In genomic region chr10:102642553-102643345, GRCh38 we compare ENCODE assay signal across 1 cellular context.
TF ChIP-seq lines count a peak whose summit lies in the region.

No MANE protein-coding gene starts in this region.

TF ChIP-seq in GM23338, 12 proteins besides CTCF, POLR2A, EP300 and RAD21 (continued from another document):
- TF ChIP-seq, protein P1, sequence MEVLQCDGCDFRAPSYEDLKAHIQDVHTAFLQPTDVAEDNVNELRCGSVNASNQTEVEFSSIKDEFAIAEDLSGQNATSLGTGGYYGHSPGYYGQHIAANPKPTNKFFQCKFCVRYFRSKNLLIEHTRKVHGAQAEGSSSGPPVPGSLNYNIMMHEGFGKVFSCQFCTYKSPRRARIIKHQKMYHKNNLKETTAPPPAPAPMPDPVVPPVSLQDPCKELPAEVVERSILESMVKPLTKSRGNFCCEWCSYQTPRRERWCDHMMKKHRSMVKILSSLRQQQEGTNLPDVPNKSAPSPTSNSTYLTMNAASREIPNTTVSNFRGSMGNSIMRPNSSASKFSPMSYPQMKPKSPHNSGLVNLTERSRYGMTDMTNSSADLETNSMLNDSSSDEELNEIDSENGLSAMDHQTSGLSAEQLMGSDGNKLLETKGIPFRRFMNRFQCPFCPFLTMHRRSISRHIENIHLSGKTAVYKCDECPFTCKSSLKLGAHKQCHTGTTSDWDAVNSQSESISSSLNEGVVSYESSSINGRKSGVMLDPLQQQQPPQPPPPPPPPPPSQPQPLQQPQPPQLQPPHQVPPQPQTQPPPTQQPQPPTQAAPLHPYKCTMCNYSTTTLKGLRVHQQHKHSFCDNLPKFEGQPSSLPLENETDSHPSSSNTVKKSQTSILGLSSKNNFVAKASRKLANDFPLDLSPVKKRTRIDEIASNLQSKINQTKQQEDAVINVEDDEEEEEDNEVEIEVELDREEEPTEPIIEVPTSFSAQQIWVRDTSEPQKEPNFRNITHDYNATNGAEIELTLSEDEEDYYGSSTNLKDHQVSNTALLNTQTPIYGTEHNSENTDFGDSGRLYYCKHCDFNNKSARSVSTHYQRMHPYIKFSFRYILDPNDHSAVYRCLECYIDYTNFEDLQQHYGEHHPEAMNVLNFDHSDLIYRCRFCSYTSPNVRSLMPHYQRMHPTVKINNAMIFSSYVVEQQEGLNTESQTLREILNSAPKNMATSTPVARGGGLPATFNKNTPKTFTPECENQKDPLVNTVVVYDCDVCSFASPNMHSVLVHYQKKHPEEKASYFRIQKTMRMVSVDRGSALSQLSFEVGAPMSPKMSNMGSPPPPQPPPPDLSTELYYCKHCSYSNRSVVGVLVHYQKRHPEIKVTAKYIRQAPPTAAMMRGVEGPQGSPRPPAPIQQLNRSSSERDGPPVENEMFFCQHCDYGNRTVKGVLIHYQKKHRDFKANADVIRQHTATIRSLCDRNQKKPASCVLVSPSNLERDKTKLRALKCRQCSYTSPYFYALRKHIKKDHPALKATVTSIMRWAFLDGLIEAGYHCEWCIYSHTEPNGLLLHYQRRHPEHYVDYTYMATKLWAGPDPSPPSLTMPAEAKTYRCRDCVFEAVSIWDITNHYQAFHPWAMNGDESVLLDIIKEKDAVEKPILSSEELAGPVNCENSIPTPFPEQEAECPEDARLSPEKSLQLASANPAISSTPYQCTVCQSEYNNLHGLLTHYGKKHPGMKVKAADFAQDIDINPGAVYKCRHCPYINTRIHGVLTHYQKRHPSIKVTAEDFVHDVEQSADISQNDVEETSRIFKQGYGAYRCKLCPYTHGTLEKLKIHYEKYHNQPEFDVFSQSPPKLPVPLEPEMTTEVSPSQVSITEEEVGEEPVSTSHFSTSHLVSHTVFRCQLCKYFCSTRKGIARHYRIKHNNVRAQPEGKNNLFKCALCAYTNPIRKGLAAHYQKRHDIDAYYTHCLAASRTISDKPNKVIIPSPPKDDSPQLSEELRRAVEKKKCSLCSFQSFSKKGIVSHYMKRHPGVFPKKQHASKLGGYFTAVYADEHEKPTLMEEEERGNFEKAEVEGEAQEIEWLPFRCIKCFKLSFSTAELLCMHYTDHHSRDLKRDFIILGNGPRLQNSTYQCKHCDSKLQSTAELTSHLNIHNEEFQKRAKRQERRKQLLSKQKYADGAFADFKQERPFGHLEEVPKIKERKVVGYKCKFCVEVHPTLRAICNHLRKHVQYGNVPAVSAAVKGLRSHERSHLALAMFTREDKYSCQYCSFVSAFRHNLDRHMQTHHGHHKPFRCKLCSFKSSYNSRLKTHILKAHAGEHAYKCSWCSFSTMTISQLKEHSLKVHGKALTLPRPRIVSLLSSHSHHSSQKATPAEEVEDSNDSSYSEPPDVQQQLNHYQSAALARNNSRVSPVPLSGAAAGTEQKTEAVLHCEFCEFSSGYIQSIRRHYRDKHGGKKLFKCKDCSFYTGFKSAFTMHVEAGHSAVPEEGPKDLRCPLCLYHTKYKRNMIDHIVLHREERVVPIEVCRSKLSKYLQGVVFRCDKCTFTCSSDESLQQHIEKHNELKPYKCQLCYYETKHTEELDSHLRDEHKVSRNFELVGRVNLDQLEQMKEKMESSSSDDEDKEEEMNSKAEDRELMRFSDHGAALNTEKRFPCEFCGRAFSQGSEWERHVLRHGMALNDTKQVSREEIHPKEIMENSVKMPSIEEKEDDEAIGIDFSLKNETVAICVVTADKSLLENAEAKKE (CRISPR knock-in tag; IDR thresholded peaks at IDR 0.05), result no peak
- no peak for TF ChIP-seq POLR2AphosphoS5 (IDR thresholded peaks at IDR 0.05; ENCODE audit: low read depth)
- no peak for TF ChIP-seq EZH2phosphoT487 (IDR thresholded peaks at IDR 0.05; ENCODE audit: unreplicated experiment)
- no peak for TF ChIP-seq EZH2 (IDR thresholded peaks at IDR 0.05; ENCODE audit: low read depth, unreplicated experiment)
- no peak for TF ChIP-seq ZNF331 (CRISPR knock-in tag; IDR thresholded peaks at IDR 0.05; ENCODE audit: low read depth)
TF ChIP-seq in GM23338: peak in this region for 0.
